In the genomic region with DNA sequence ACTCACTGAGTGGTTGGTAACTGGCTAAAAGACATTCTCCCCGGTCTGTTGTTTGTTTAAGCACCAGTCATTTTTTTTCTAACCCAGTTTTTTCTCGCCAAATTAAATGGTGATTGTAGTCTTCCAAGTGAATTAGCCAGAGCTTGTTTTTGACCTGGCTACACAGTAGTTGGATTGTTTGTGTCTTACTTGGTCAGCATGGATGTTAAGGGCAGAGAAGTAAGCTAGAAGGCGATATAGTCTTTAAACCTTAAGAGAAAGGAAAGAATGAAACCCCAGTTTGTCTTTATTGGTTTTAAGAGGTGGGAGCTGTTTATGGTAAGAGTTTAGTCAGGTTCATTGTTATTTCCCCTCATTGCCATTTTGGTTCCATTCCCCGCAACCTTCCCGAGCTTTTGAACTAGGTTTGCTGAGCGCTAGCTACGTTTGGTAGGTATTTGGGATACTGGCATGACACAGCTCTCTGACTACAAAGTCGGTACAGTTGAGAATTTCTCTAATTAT, we compare ENCODE assay signal across 9 cellular contexts. TPM values are rescaled to one million over a fixed set of nuclear protein-coding genes. Genes with fewer than 3 reads are reported as not detected.
A peak's percentile ranks its signal among the peaks of the same experiment; 100 is the strongest.
DNase-seq lines count a peak whose midpoint lies in the region; ATAC-seq and TF ChIP-seq lines count a peak whose summit lies in the region.
"Had no signal": no experiment of that assay in that cellular context is flagged by ENCODE, and none has a peak within 500 bp of the region (broad histone marks: within the 10 kb centered on the region; RNA-seq: fewer than 3 reads in every experiment).

No MANE protein-coding gene starts in this region.

- H3K36me3 ChIP-seq in ACC112 (ENCODE audit: insufficient read depth, low read length) (peaks cover 5% of the 10 kb centered on the region; the same call in 1 of the 2 replicates), mucosa of stomach (ENCODE audit: control insufficient read depth, insufficient read depth, low read length) (no peaks in the 10 kb centered on the region)

- intact Hi-C loops in dorsolateral prefrontal cortex (cut with DNase I) = loop anchor here (5.0 to 10.0 kb wide), 9 partner anchors 37 to 355 kb away; no protein-coding TSS in a partner anchor

- no peaks in the 10 kb centered on the region for H3K27me3 ChIP-seq in ACC112 (ENCODE audit: insufficient read depth, low read length)
- no peaks in the 10 kb centered on the region for H3K27me3 ChIP-seq in dorsolateral prefrontal cortex
- no peaks in the 10 kb centered on the region for H3K27me3 ChIP-seq in mucosa of stomach (ENCODE audit: control insufficient read depth, insufficient read depth, low read length)

- peak overlapping the region; percentile 60 for H3K27ac ChIP-seq in ACC112 (ENCODE audit: low read depth, low read length)
- peak overlapping the region; percentile 41 to 98 (median 86) for H3K27ac ChIP-seq in dorsolateral prefrontal cortex

- H3K9me3 ChIP-seq in mucosa of stomach (ENCODE audit: control insufficient read depth, low read length) = no peaks in the 10 kb centered on the region

- H3K4me3 ChIP-seq in ACC112 (ENCODE audit: low read depth, low read length) = peak overlapping the region; percentile 80
- H3K4me3 ChIP-seq in dorsolateral prefrontal cortex = peak overlapping the region; percentile 56 to 92 (median 78)
- H3K4me3 ChIP-seq in mucosa of stomach (ENCODE audit: low read length) = peak overlapping the region; percentile 80

- peak; percentile 45 for DNase-seq in HuH-7 (ENCODE audit: low spot score)
- no peak for DNase-seq in dorsolateral prefrontal cortex
- no peak for DNase-seq in activated CD4-positive, alpha-beta T cell treated with anti-CD3 and anti-CD28 coated beads, Interleukin-2, amount 50 U/mL, for 4 hours
- DNase-seq: activated CD8-positive, alpha-beta memory T cell treated with anti-CD3 and anti-CD28 coated beads, Interleukin-2, amount 10 ng/mL, durations not matched to agents 7 days and 5 days had no signal

- H2AFZ ChIP-seq in ACC112 (ENCODE audit: low read length, unreplicated experiment) = no peak overlapping the region

- peaks cover 71% of the 10 kb centered on the region for H3K79me2 ChIP-seq in ACC112 (ENCODE audit: control insufficient read depth, insufficient read depth, low read length, unreplicated experiment)

- H3K4me1 ChIP-seq in ACC112 (ENCODE audit: control insufficient read depth, insufficient read depth, low read length, unreplicated experiment) (peaks cover 32% of the 10 kb centered on the region), mucosa of stomach (ENCODE audit: control insufficient read depth, insufficient read depth, low read length) (peaks cover 24% of the 10 kb centered on the region)

- ATAC-seq in HG02610 (IDR thresholded peaks at IDR 0.05; ENCODE audit: unreplicated experiment) (no peak), GM21717 (IDR thresholded peaks at IDR 0.05; ENCODE audit: unreplicated experiment) (no peak), HG02885 (IDR thresholded peaks at IDR 0.05; ENCODE audit: poor library complexity, unreplicated experiment) (no peak)
- ATAC-seq: activated CD8-positive, alpha-beta memory T cell treated with anti-CD3 and anti-CD28 coated beads, Interleukin-2, amount 10 ng/mL, durations not matched to agents 7 days and 5 days had no signal

- peak overlapping the region; percentile 88 for H3K9ac ChIP-seq in mucosa of stomach (ENCODE audit: low read length)

- TF ChIP-seq CTCF in dorsolateral prefrontal cortex (IDR thresholded peaks at IDR 0.05 in 54 of 56, conservative IDR thresholded peaks at IDR 0.05 in 2 of 56; ENCODE audit: low read depth in 1 of 56, partially characterized antibody in 56 of 56) = peak in 1 of 56 donors; percentile 16

RNA-seq across cellular contexts. Expression of gene MAP4K4, which starts 2.5 kb away (rescaled TPM):
- 100 to 1,000 TPM; 137 to 701 (median 262) TPM for total RNA-seq in dorsolateral prefrontal cortex
